ENCODE assay signal across 22 cellular contexts in genomic region chr19:30276312-30276884, GRCh38.
"Had no signal": no experiment of that assay in that cellular context is flagged by ENCODE, and none has a peak within 500 bp of the region (broad histone marks: within the 10 kb centered on the region; RNA-seq: fewer than 3 reads in every experiment).

No MANE protein-coding gene starts in this region.

- H3K36me3 ChIP-seq: colonic mucosa, gastrocnemius medialis, heart right ventricle, ovary, prostate gland, right lobe of liver, tibial artery, upper lobe of left lung, uterus had no signal

- H3K4me1 Mint-ChIP-seq: stimulated activated effector memory CD8-positive, alpha-beta T cell treated with anti-CD3 and anti-CD28 coated beads, Interleukin-12 subunit alpha, Interleukin-12 subunit beta, amount 100 ng/mL, for 72 hours had no signal

- FAIRE-seq: endothelial cell of umbilical vein had no signal

- H3K36me3 Mint-ChIP-seq: naive thymus-derived CD4-positive, alpha-beta T cell; stimulated activated effector memory CD8-positive, alpha-beta T cell treated with anti-CD3 and anti-CD28 coated beads, Interleukin-12 subunit alpha, Interleukin-12 subunit beta, amount 100 ng/mL, for 72 hours had no signal

- H3K27me3 ChIP-seq: colonic mucosa, gastrocnemius medialis, ovary, right lobe of liver, upper lobe of left lung, uterus had no signal

- H3K27ac ChIP-seq: colonic mucosa, gastrocnemius medialis, heart right ventricle, ovary, prostate gland, right lobe of liver, tibial artery, upper lobe of left lung, uterus had no signal

- H3K4me1 ChIP-seq: colonic mucosa, gastrocnemius medialis, prostate gland, right lobe of liver, tibial artery, upper lobe of left lung, uterus had no signal

- H3K9me3 ChIP-seq: colonic mucosa, gastrocnemius medialis, ovary, prostate gland, uterus had no signal

- H3K4me3 ChIP-seq: colonic mucosa, gastrocnemius medialis, heart right ventricle, ovary, prostate gland, right lobe of liver, tibial artery, upper lobe of left lung, uterus had no signal

- H3K27ac Mint-ChIP-seq: endodermal cell; naive thymus-derived CD4-positive, alpha-beta T cell; stimulated activated effector memory CD8-positive, alpha-beta T cell treated with anti-CD3 and anti-CD28 coated beads, Interleukin-12 subunit alpha, Interleukin-12 subunit beta, amount 100 ng/mL, for 72 hours had no signal

- ATAC-seq: gastrocnemius medialis; heart right ventricle; left lobe of liver; naive thymus-derived CD4-positive, alpha-beta T cell; right lobe of liver; stimulated activated effector memory CD8-positive, alpha-beta T cell treated with anti-CD3 and anti-CD28 coated beads, Interleukin-12 subunit alpha, Interleukin-12 subunit beta, amount 100 ng/mL, for 72 hours; stimulated activated naive CD8-positive, alpha-beta T cell treated with anti-CD3 and anti-CD28 coated beads, Interleukin-15, Interleukin-2, amounts not matched to agents 100 U/mL and 50 U/mL, for 24 hours had no signal

- DNase-seq: colonic mucosa; dermis blood vessel endothelial cell; endodermal cell; erythroblast; gastrocnemius medialis; heart right ventricle; islet precursor cell; mammary epithelial cell; naive thymus-derived CD4-positive, alpha-beta T cell; nucleus accumbens; ovary; right lobe of liver; stimulated activated CD4-positive, alpha-beta T cell treated with anti-CD3 and anti-CD28 coated beads, Interleukin-4, amount 100 ng/mL, for 1 hour; stimulated activated CD8-positive, alpha-beta memory T cell treated with anti-CD3 and anti-CD28 coated beads, Interleukin-4, amount 100 ng/mL, for 48 hours; stimulated activated naive CD8-positive, alpha-beta T cell treated with anti-CD3 and anti-CD28 coated beads, Interleukin-15, Interleukin-2, amounts not matched to agents 100 U/mL and 50 U/mL, for 24 hours; tibial artery; upper lobe of left lung; uterus had no signal

- H3K4me3 Mint-ChIP-seq: endodermal cell; naive thymus-derived CD4-positive, alpha-beta T cell; stimulated activated effector memory CD8-positive, alpha-beta T cell treated with anti-CD3 and anti-CD28 coated beads, Interleukin-12 subunit alpha, Interleukin-12 subunit beta, amount 100 ng/mL, for 72 hours had no signal
